ENCODE assay signal across 13 cellular contexts in the genomic region with DNA sequence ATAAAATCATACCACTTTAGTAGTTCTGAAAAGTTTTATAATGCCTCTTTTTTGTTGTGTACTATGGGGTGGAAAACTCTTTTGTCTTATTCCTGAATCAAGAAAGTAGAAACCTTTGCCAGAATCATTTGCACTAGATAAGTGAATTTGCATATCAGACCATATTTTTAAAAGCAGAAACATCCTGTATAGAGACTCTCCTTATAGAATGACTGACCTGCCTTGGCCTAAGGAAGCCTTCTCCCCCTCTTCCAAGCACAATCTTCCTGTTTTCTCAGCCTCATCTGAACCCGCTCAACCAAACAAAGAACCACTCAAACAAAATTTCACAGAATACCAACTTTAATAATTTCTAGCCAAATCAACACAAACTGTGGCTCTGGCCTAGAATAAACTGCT.
A peak's percentile ranks its signal among the peaks of the same experiment; 100 is the strongest.
DNase-seq lines count a peak whose midpoint lies in the region; ATAC-seq and TF ChIP-seq lines count a peak whose summit lies in the region.
"Had no signal": no experiment of that assay in that cellular context is flagged by ENCODE, and none has a peak within 500 bp of the region (broad histone marks: within the 10 kb centered on the region; RNA-seq: fewer than 3 reads in every experiment).

No MANE protein-coding gene starts in this region.

- no TSS peak for BruUV-seq in Caco-2 (replicated peaks; lab: Mats Ljungman, UMichigan)

- H3K4me3 Mint-ChIP-seq in Caco-2 (ENCODE audit: unreplicated experiment): no peak overlapping the region
- H3K4me3 Mint-ChIP-seq in natural killer cell: no peak overlapping the region

- CTCF ChIA-PET in Caco-2 (lab: Charles Lee): no interaction called here

- H3K27ac Mint-ChIP-seq in Caco-2 (ENCODE audit: unreplicated experiment) (peak overlapping the region; percentile 38), natural killer cell (peak overlapping the region; percentile 52 to 58)

- no peaks in the 10 kb centered on the region for H3K27me3 ChIP-seq in Caco-2 (replicated peaks; ENCODE audit: control insufficient read depth, insufficient read depth, low read length)
- H3K27me3 ChIP-seq: sigmoid colon had no signal

- peaks cover 17% of the 10 kb centered on the region for H3K4me1 Mint-ChIP-seq in Caco-2 (ENCODE audit: low read depth, unreplicated experiment)
- H3K4me1 Mint-ChIP-seq in natural killer cell: peaks cover 42 to 59% of the 10 kb centered on the region in 2 donors

- no peaks in the 10 kb centered on the region for H3K9me3 Mint-ChIP-seq in Caco-2 (ENCODE audit: unreplicated experiment)
- no peaks in the 10 kb centered on the region for H3K9me3 Mint-ChIP-seq in natural killer cell

- no peaks in the 10 kb centered on the region for H3K36me3 Mint-ChIP-seq in Caco-2 (ENCODE audit: insufficient read depth, unreplicated experiment)
- no peaks in the 10 kb centered on the region for H3K36me3 Mint-ChIP-seq in natural killer cell

- TF ChIP-seq CTCF in Caco-2 (IDR thresholded peaks at IDR 0.05; ENCODE audit: insufficient read depth in 1 of 2, low read depth in 1 of 2, low read length in 1 of 2, severe bottlenecking in 1 of 2, unreplicated experiment in 1 of 2) (no peak), natural killer cell (IDR thresholded peaks at IDR 0.05) (no peak)

- POLR2A ChIA-PET in Caco-2 (lab: Charles Lee): no interaction called here

- DNase-seq in Caco-2: no peak
- DNase-seq in NCI-H526 (lab: John Stamatoyannopoulos, UW): peak; percentile 48 to 56
- no peak for DNase-seq in natural killer cell
- DNase-seq in NCI-H1436 treated with DMSO at 0.1 percent for 48 hours (lab: John Stamatoyannopoulos, UW): no peak
- DNase-seq in T-helper 9 cell: no peak
- DNase-seq: aorta, Calu3, HCEC 1CT, NCI-H1105, NCI-H510A, sigmoid colon had no signal

- no peaks in the 10 kb centered on the region for H3K36me3 ChIP-seq in Caco-2 (ENCODE audit: control insufficient read depth, insufficient read depth, low read length)
- H3K36me3 ChIP-seq: sigmoid colon had no signal

- H3K27me3 Mint-ChIP-seq in Caco-2 (ENCODE audit: insufficient read depth, unreplicated experiment) (no peaks in the 10 kb centered on the region), natural killer cell (ENCODE audit: low read depth in 2 of 2) (no peaks in the 10 kb centered on the region)

- peak overlapping the region; percentile 71 for H3K27ac ChIP-seq in angular gyrus (ENCODE audit: low read depth, low read length)

- ATAC-seq in natural killer cell (peak in 1 of 3 donors; percentile 15), GM19328 (IDR thresholded peaks at IDR 0.05; ENCODE audit: unreplicated experiment) (no peak)

- no peak overlapping the region for H3K4me3 ChIP-seq in Caco-2 (ENCODE audit: low read depth, low read length)
- H3K4me3 ChIP-seq: sigmoid colon had no signal

- no peaks in the 10 kb centered on the region for H3K9me3 ChIP-seq in Caco-2
- H3K9me3 ChIP-seq: sigmoid colon had no signal

- H3K4me1 ChIP-seq in Caco-2: peaks cover 9% of the 10 kb centered on the region; the same call in 1 of the 2 replicates

- intact Hi-C loops in Caco-2 (cut with micrococcal nuclease; ENCODE audit: unreplicated experiment) (no loop called here), natural killer cell (cut with micrococcal nuclease) (no loop called here)

Comparison
In these comparisons a context has a peak if more than half of its experiments do, and no peak if none do; other contexts are left out.
1. DNase-seq: peak in NCI-H526 (2 of 2); none in Caco-2 (0 of 2), natural killer cell (single experiment), NCI-H1436 treated with DMSO at 0.1 percent for 48 hours (single experiment) and T-helper 9 cell (single experiment).